ENCODE assay signal across 24 cellular contexts in the genomic region with DNA sequence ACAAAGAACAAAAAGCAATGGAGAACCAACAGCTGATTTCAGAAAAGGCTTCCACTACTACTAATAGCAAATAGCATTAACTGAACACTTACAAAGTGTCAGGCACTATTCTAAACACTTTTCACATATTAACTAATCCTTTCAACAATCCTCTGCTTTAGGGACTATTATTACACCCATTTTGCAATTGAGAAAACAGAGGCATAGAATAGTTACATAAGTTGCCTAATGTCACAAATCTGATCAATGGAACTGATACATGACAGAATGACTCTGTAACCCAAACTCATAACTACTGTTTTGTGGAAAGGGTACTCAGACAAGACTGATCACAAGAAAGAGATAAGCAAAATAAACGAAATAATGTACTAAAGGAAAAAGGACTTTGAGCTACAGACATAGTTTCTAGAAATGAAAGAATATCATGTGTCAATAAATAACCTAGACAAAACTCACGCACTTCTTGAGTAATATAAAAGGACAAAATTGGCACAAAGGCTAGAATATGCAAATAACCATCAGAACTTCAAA. TPM values are rescaled to one million over a fixed set of nuclear protein-coding genes. Genes with fewer than 3 reads are reported as not detected.
A peak's percentile ranks its signal among the peaks of the same experiment; 100 is the strongest.
DNase-seq lines count a peak whose midpoint lies in the region; ATAC-seq, FAIRE-seq and TF ChIP-seq lines count a peak whose summit lies in the region.
"Had no signal": no experiment of that assay in that cellular context is flagged by ENCODE, and none has a peak within 500 bp of the region (broad histone marks: within the 10 kb centered on the region; RNA-seq: fewer than 3 reads in every experiment).

No MANE protein-coding gene starts in this region.

- H4K20me1 ChIP-seq in HepG2 (ENCODE audit: insufficient read depth, low read length) (peaks cover 15% of the 10 kb centered on the region), hepatocyte (ENCODE audit: insufficient read depth, poor library complexity, severe bottlenecking) (no peaks in the 10 kb centered on the region)

- H3K27me3 Mint-ChIP-seq in WTC11 (ENCODE audit: low read depth) = no peaks in the 10 kb centered on the region
- H3K27me3 Mint-ChIP-seq: CD4-positive, alpha-beta T cell; CD8-positive, alpha-beta memory T cell had no signal

- no peak overlapping the region for H3K9ac ChIP-seq in HepG2 (ENCODE audit: insufficient read depth, low read depth, low read length)
- H3K9ac ChIP-seq: BLaER1 treated with 17β-estradiol and CSF1 and Interleukin-3, amounts not matched to agents 10 nM and 100 nM had no signal

- no peak overlapping the region for H3K4me3 Mint-ChIP-seq in WTC11
- H3K4me3 Mint-ChIP-seq: CD14-positive monocyte; CD4-positive, alpha-beta T cell; CD8-positive, alpha-beta memory T cell; H9 had no signal

- no peak for TF ChIP-seq CTCF in HepG2 (CRISPR knock-in tag; IDR thresholded peaks at IDR 0.05)
- TF ChIP-seq CTCF in right lobe of liver (IDR thresholded peaks at IDR 0.05) = no peak
- no peak for TF ChIP-seq CTCF in WTC11 (IDR thresholded peaks at IDR 0.05)
- no peak for TF ChIP-seq CTCF in hepatocyte (IDR thresholded peaks at IDR 0.05; ENCODE audit: poor library complexity)

- FAIRE-seq in HepG2 (lab: Jason Lieb, UNC) = peak; percentile 40
- FAIRE-seq: GM12878, H1 had no signal

- H3K9me3 Mint-ChIP-seq in WTC11 = peaks cover 26% of the 10 kb centered on the region

- H3K4me2 ChIP-seq in HepG2 (ENCODE audit: low read depth, low read length) = peak overlapping the region; percentile 19
- peak overlapping the region; percentile 7 for H3K4me2 ChIP-seq in hepatocyte
- H3K4me2 ChIP-seq: BLaER1 treated with 17β-estradiol and CSF1 and Interleukin-3, amounts not matched to agents 10 nM and 100 nM had no signal

- H3K27ac Mint-ChIP-seq in WTC11 = peak overlapping the region; percentile 31; the same call in 1 of the 2 replicates
- H3K27ac Mint-ChIP-seq: CD14-positive monocyte; CD4-positive, alpha-beta T cell; H9 had no signal

- H3K27me3 ChIP-seq in HepG2 (ENCODE audit: control insufficient read depth in 1 of 2, insufficient read depth in 2 of 2, low read length in 2 of 2) = no peaks in the 10 kb centered on the region
- H3K27me3 ChIP-seq in right lobe of liver = no peaks in the 10 kb centered on the region
- H3K27me3 ChIP-seq in hepatocyte = no peaks in the 10 kb centered on the region
- H3K27me3 ChIP-seq: BE2C; BLaER1 treated with 17β-estradiol and CSF1 and Interleukin-3, amounts not matched to agents 10 nM and 100 nM had no signal

- 15% methylated on average over 2 of the region's 2 CpGs for WGBS in HepG2 (ENCODE audit: low lambda C conversion rate)
- WGBS in right lobe of liver (ENCODE audit: insufficient coverage, low coverage, low lambda C conversion rate, missing lambda C conversion rate) = 32% methylated on average over 2 of the region's 2 CpGs
- WGBS in hepatocyte (ENCODE audit: low lambda C conversion rate, missing lambda C conversion rate) = 68% methylated on average over 2 of the region's 2 CpGs

- ATAC-seq in HepG2 = no peak
- no peak for ATAC-seq in right lobe of liver
- no peak for ATAC-seq in WTC11
- ATAC-seq: GM12878, HCT116 had no signal

- peaks cover 52% of the 10 kb centered on the region for H3K4me1 Mint-ChIP-seq in WTC11

- no TSS peak for BruUV-seq in HepG2 (replicated peaks; lab: Mats Ljungman, UMichigan)

- H3K9me3 ChIP-seq in HepG2 (ENCODE audit: low read length) = peaks cover 20% of the 10 kb centered on the region; the same call in 1 of the 2 replicates
- H3K9me3 ChIP-seq in right lobe of liver = peaks cover 0 to 12% (median under 1%) of the 10 kb centered on the region in 4 donors
- H3K9me3 ChIP-seq in hepatocyte (ENCODE audit: low read depth) = peaks cover 27% of the 10 kb centered on the region
- H3K9me3 ChIP-seq: BE2C had no signal

- H3K36me3 ChIP-seq in HepG2 (replicated peaks in 1 of 2; ENCODE audit: control insufficient read depth in 1 of 2, insufficient read depth in 2 of 2, low read length in 2 of 2) = peaks cover under 1 to 2% of the 10 kb centered on the region in 2 experiments; a peak in 2 of 5 replicates
- peaks cover 0 to 2% (median under 1%) of the 10 kb centered on the region in 4 donors for H3K36me3 ChIP-seq in right lobe of liver
- no peaks in the 10 kb centered on the region for H3K36me3 ChIP-seq in hepatocyte (replicated peaks; ENCODE audit: insufficient read depth, low read depth)

- intact Hi-C loops in HepG2 (cut with micrococcal nuclease; ENCODE audit: unreplicated experiment) = no loop called here
- intact Hi-C loops in right lobe of liver (cut with DNase I) = no loop called here

- POLR2A ChIA-PET in HepG2 (lab: Yijun Ruan, JAX) (interaction anchor here (1.0 kb wide), 1 partner anchor 31 kb away, joined by 3 read pairs; the partner anchor contains the start of genes ABHD17B and C9orf85), WTC11 (lab: Charles Lee) (no interaction called here)

- CTCF ChIA-PET in HepG2 (lab: Yijun Ruan, JAX; ENCODE audit: low intra/inter-chr PET ratio, low total read pairs) (no interaction called here), WTC11 (lab: Charles Lee) (no interaction called here)

- H3K27ac ChIP-seq in HepG2 (ENCODE audit: extremely low read length, insufficient read depth, low read length) (no peak overlapping the region), right lobe of liver (no peak overlapping the region), hepatocyte (peak overlapping the region; percentile 24)
- H3K27ac ChIP-seq: 22Rv1; BLaER1 treated with 17β-estradiol and CSF1 and Interleukin-3, amounts not matched to agents 10 nM and 100 nM had no signal

- TF ChIP-seq RAD21 in HepG2 (CRISPR knock-in tag; IDR thresholded peaks at IDR 0.05) = no peak

- DNase-seq in HepG2 (ENCODE audit: low spot score) (peak; percentile 31), right lobe of liver (no peak), WTC11 (ENCODE audit: low spot score) (no peak), hepatocyte (ENCODE audit: low spot score) (no peak), GOT3 (lab: John Stamatoyannopoulos, UW) (no peak), pons (ENCODE audit: low spot score) (no peak)
- DNase-seq: ACHN; AML-193; BE2C; Calu3; CD4-positive, alpha-beta T cell; CD8-positive, alpha-beta memory T cell; COR-L47; DMS153; DMS79; EL; GDM1; H9 had no signal

- TF ChIP-seq POLR2A in HepG2 (IDR thresholded peaks at IDR 0.05; ENCODE audit: insufficient read depth in 1 of 2, low read depth in 2 of 2, low read length in 2 of 2) (no peak), right lobe of liver (IDR thresholded peaks at IDR 0.05) (no peak)

- H3K4me3 ChIP-seq in HepG2 (replicated peaks in 1 of 3; ENCODE audit: insufficient read depth in 1 of 3, low read depth in 2 of 3, low read length in 3 of 3) (no peak overlapping the region), right lobe of liver (no peak overlapping the region), hepatocyte (no peak overlapping the region)
- H3K4me3 ChIP-seq: GM12878 had no signal

- no peak overlapping the region for H2AFZ ChIP-seq in HepG2 (ENCODE audit: low read length)
- no peak overlapping the region for H2AFZ ChIP-seq in hepatocyte

- H3K9me2 ChIP-seq in hepatocyte (replicated peaks; ENCODE audit: insufficient read depth) = no peaks in the 10 kb centered on the region

- H3K4me1 ChIP-seq in HepG2 (ENCODE audit: insufficient read depth, low read length) = peaks cover 46% of the 10 kb centered on the region
- H3K4me1 ChIP-seq in right lobe of liver = peaks cover 0 to 14% (median 0%) of the 10 kb centered on the region in 4 donors
- H3K4me1 ChIP-seq in hepatocyte (ENCODE audit: insufficient read depth) = no peaks in the 10 kb centered on the region
- H3K4me1 ChIP-seq: BE2C had no signal

- in situ Hi-C loops in HepG2 (cut with HindIII; ENCODE audit: extremely low pct_ligation_motif_present, low pct_unique_long_range_greater_than_20kb) = no loop called here

- peaks cover 28% of the 10 kb centered on the region for H3K36me3 Mint-ChIP-seq in WTC11

- TF ChIP-seq EP300 in HepG2 (IDR thresholded peaks at IDR 0.05; ENCODE audit: low read depth in 2 of 2, low read length in 2 of 2) (no peak), HepG2 (CRISPR knock-in tag; IDR thresholded peaks at IDR 0.05; ENCODE audit: borderline replicate concordance) (no peak)

- H3K79me2 ChIP-seq in HepG2 (ENCODE audit: insufficient read depth, low read length) = peaks cover 73% of the 10 kb centered on the region
- peaks cover 100% of the 10 kb centered on the region for H3K79me2 ChIP-seq in hepatocyte

RNA-seq across cellular contexts. Expression of gene ABHD17B, which starts 31.3 kb away (rescaled TPM):
- 22.0 and 25.2 TPM in 2 replicates for total RNA-seq in HepG2 (2016; rRNA removed; fragmentation: Illumina TruSeq; extraction: Trizol)
- total RNA-seq in HepG2 (2016; cell fraction: cytosol; rRNA removed; fragmentation: Illumina TruSeq; extraction: Trizol; ENCODE audit: low read depth) = 24.6 and 25.6 TPM in 2 replicates
- total RNA-seq in HepG2 (2016; cell fraction: insoluble cytoplasmic fraction; rRNA removed; fragmentation: Illumina TruSeq; extraction: Trizol) = 23.0 and 26.4 TPM in 2 replicates
- total RNA-seq in HepG2 (2016; cell fraction: membrane; rRNA removed; fragmentation: Illumina TruSeq; extraction: Trizol) = 16.4 and 17.3 TPM in 2 replicates
- total RNA-seq in HepG2 (2016; cell fraction: nucleus; rRNA removed; fragmentation: Illumina TruSeq; extraction: Trizol) = 15.0 and 15.1 TPM in 2 replicates
- 10.4 and 11.3 TPM in 2 replicates for polyA plus RNA-seq in HepG2 (2011; rRNA removed)
- 7.4 and 10.3 TPM in 2 replicates for polyA plus RNA-seq in HepG2 (2011; cell fraction: cytosol; rRNA removed)
- polyA plus RNA-seq in HepG2 (2011; cell fraction: nucleus; rRNA removed) = 5.7 and 7.3 TPM in 2 replicates
- polyA plus RNA-seq in HepG2 (2012) = 9.7 and 10.6 TPM in 2 replicates
- 0.92 TPM in 2 replicates for polyA plus RNA-seq in HepG2 (2016; cell fraction: cytosol; fragmentation: Illumina TruSeq; extraction: Trizol; ENCODE audit: low read depth)
- polyA plus RNA-seq in HepG2 (2016; cell fraction: insoluble cytoplasmic fraction; fragmentation: Illumina TruSeq; extraction: Trizol; ENCODE audit: low read depth) = 20.8 and 22.8 TPM in 2 replicates
- 3.6 and 3.8 TPM in 2 replicates for polyA plus RNA-seq in HepG2 (2016; cell fraction: membrane; fragmentation: Illumina TruSeq; extraction: Trizol; ENCODE audit: low read depth)
- 16.3 and 17.8 TPM in 2 replicates for polyA plus RNA-seq in HepG2 (2016; cell fraction: nucleus; fragmentation: Illumina TruSeq; extraction: Trizol; ENCODE audit: insufficient read depth, low read depth)
- 19.1 and 32.6 TPM in 2 replicates for polyA minus RNA-seq in HepG2 (2011; rRNA and poly(A)+ RNA removed; ENCODE audit: low replicate concordance)
- polyA minus RNA-seq in HepG2 (2011; cell fraction: cytosol; rRNA and poly(A)+ RNA removed) = 13.6 and 15.4 TPM in 2 replicates
- 23.0 and 24.5 TPM in 2 replicates for polyA minus RNA-seq in HepG2 (2011; cell fraction: nucleus; rRNA and poly(A)+ RNA removed)
- total RNA-seq in right lobe of liver = 10 to 100 TPM in 3 of 6 experiments, 1 to 10 TPM in 3; 8.4 to 13.1 (median 10.3) TPM
- 55.0 to 59.9 TPM (median 56.6 TPM) in 3 replicates for total RNA-seq in WTC11 (2021)
- 40.0 and 42.0 TPM in 2 replicates for total RNA-seq in hepatocyte
- 22.9 and 26.9 TPM in 2 replicates for polyA plus RNA-seq in hepatocyte

RNA-seq across cellular contexts. Expression of gene C9orf85, which starts 31.7 kb away (rescaled TPM):
- total RNA-seq in HepG2 (2016; rRNA removed; fragmentation: Illumina TruSeq; extraction: Trizol) (9.9 and 10.1 TPM in 2 replicates), right lobe of liver (1 to 10 TPM; 3.8 to 8.6 (median 6.3) TPM), WTC11 (2021) (13.2 to 20.2 TPM (median 15.2 TPM) in 3 replicates), hepatocyte (16.8 and 20.3 TPM in 2 replicates)
- total RNA-seq in HepG2 (2016; cell fraction: cytosol; rRNA removed; fragmentation: Illumina TruSeq; extraction: Trizol; ENCODE audit: low read depth) = 5.5 and 6.6 TPM in 2 replicates
- total RNA-seq in HepG2 (2016; cell fraction: insoluble cytoplasmic fraction; rRNA removed; fragmentation: Illumina TruSeq; extraction: Trizol) = 9.8 and 12.3 TPM in 2 replicates
- 11.8 and 13.0 TPM in 2 replicates for total RNA-seq in HepG2 (2016; cell fraction: membrane; rRNA removed; fragmentation: Illumina TruSeq; extraction: Trizol)
- 7.3 and 8.5 TPM in 2 replicates for total RNA-seq in HepG2 (2016; cell fraction: nucleus; rRNA removed; fragmentation: Illumina TruSeq; extraction: Trizol)
- polyA plus RNA-seq in HepG2 (2011; rRNA removed) (11.3 and 13.9 TPM in 2 replicates), hepatocyte (10.4 and 12.2 TPM in 2 replicates)
- 10.5 and 13.4 TPM in 2 replicates for polyA plus RNA-seq in HepG2 (2011; cell fraction: cytosol; rRNA removed)
- polyA plus RNA-seq in HepG2 (2011; cell fraction: nucleus; rRNA removed) = 3.9 and 5.8 TPM in 2 replicates
- polyA plus RNA-seq in HepG2 (2012) = 14.9 and 15.4 TPM in 2 replicates
- polyA plus RNA-seq in HepG2 (2016; cell fraction: cytosol; fragmentation: Illumina TruSeq; extraction: Trizol; ENCODE audit: low read depth) = 7.0 and 7.2 TPM in 2 replicates
- 15.7 and 16.4 TPM in 2 replicates for polyA plus RNA-seq in HepG2 (2016; cell fraction: insoluble cytoplasmic fraction; fragmentation: Illumina TruSeq; extraction: Trizol; ENCODE audit: low read depth)
- polyA plus RNA-seq in HepG2 (2016; cell fraction: membrane; fragmentation: Illumina TruSeq; extraction: Trizol; ENCODE audit: low read depth) = 12.6 and 13.2 TPM in 2 replicates
- polyA plus RNA-seq in HepG2 (2016; cell fraction: nucleus; fragmentation: Illumina TruSeq; extraction: Trizol; ENCODE audit: insufficient read depth, low read depth) = 7.9 and 8.9 TPM in 2 replicates
- polyA minus RNA-seq in HepG2 (2011; rRNA and poly(A)+ RNA removed; ENCODE audit: low replicate concordance) = 5.1 and 6.1 TPM in 2 replicates
- polyA minus RNA-seq in HepG2 (2011; cell fraction: cytosol; rRNA and poly(A)+ RNA removed) = 6.2 and 9.6 TPM in 2 replicates
- 17.6 and 21.1 TPM in 2 replicates for polyA minus RNA-seq in HepG2 (2011; cell fraction: nucleus; rRNA and poly(A)+ RNA removed)

Comparison
In these comparisons a context has a peak if more than half of its experiments do, and no peak if none do; other contexts are left out.
1. Of the 50 proteins assayed by ChIP-seq in both HepG2 and WTC11: peak only in HepG2: FOXJ3; only in WTC11: none; in both: none; in neither: 47; mixed calls (peak in some experiments, not most) for 2.